8 cellular contexts compared by ENCODE assay signal in the genomic region with DNA sequence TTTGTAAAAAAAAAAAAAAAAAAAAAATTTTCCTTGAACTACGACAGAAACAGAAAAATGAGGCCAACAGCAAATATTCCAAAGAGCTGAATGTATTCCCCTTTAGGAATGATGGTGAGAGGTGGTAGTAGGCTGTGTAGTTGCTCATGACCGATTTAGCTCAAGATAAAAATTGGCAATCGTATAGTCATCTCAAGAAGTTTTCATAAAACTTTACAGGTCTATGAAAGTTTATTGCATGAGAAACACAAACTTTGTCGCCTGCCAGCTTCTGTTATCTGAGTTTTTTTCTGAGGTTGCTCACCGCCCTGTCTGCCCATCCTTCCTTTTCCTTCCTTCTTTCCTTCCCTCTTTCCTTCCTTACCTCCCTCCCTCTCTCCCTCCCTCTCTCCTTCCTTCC.
"Had no signal": no experiment of that assay in that cellular context is flagged by ENCODE, and none has a peak within 500 bp of the region (broad histone marks: within the 10 kb centered on the region; RNA-seq: fewer than 3 reads in every experiment).

No MANE protein-coding gene starts in this region.

- DNase-seq: GM23248, GOT3, H7, HFFc6, KBM-7 had no signal

- H3K36me3 ChIP-seq: HAP-1 had no signal

- H3K9me3 ChIP-seq: HAP-1 had no signal

- H3K4me3 ChIP-seq: GM23248, HAP-1 had no signal

- H3K27ac ChIP-seq: GM23248 had no signal

- FAIRE-seq: HTR-8/SVneo had no signal

- H3K4me1 ChIP-seq: HAP-1 had no signal

- ATAC-seq: HCT116 had no signal

- H2AFZ ChIP-seq: GM23248 had no signal

- H3K9ac ChIP-seq: GM23248 had no signal
